ENCODE assay signal across 8 cellular contexts in the genomic region with DNA sequence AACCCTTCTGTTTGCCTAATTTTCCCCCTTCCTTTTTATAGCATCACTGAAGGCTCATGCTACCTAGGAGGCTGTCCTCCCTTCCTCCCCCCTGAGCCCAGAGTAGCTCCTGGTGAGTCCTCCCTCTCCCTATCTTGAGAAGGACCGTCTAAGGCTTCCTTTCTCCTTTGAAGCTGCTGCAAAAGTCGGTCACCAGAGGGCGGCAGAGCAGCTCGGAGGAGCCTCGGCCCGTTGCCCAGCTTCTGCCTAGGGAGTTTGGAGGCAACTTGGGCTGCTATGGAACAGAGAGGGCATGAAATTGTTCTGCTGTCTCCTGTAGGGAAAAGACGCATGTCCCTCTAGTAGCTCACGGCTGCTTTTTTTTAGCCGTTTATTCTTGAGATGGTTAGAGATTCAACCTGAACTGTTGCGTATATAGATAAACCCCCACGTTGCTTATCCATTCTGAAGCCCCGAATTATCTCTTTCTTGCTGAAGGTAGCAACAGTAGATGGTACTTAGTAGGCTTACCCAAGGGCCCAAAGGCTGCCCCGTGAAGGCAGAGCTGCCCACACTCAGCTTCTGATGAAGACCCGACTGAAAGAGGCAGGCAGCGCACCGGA. TPM values are rescaled to one million over a fixed set of nuclear protein-coding genes. Genes with fewer than 3 reads are reported as not detected.
DNase-seq lines count a peak whose midpoint lies in the region; ATAC-seq and TF ChIP-seq lines count a peak whose summit lies in the region.

No MANE protein-coding gene starts in this region.

- TF ChIP-seq CTCF in Panc1 (IDR thresholded peaks at IDR 0.05) (peak; percentile 84), neutrophil (IDR thresholded peaks at IDR 0.05) (peak; percentile 57), tibial nerve (IDR thresholded peaks at IDR 0.05) (peak; percentile 79 to 87 (median 82))

- POLR2A ChIA-PET in Panc1 (lab: Charles Lee): interaction anchor here (0.7 kb wide), 1 partner anchor 167 kb away, joined by 3 read pairs; no protein-coding TSS in a partner anchor

- intact Hi-C loops in Panc1 (cut with micrococcal nuclease; ENCODE audit: unreplicated experiment): no loop called here

- 39 to 40% methylated on average over 16 of the region's 16 CpGs for WGBS in tibial nerve, 2 donors

- CTCF ChIA-PET in Panc1 (lab: Charles Lee): interaction anchor here (1.0 to 1.8 kb wide), 4 partner anchors 18 to 517 kb away, joined by 3 to 9 read pairs (median 3); no protein-coding TSS in a partner anchor

- no peaks in the 10 kb centered on the region for H3K9me3 ChIP-seq in Panc1 (ENCODE audit: control insufficient read depth, insufficient read depth, low read depth, low read length)
- no peaks in the 10 kb centered on the region for H3K9me3 ChIP-seq in neutrophil
- H3K9me3 ChIP-seq in tibial nerve: no peaks in the 10 kb centered on the region

- DNase-seq in COLO829 (ENCODE audit: low spot score) (peak; percentile 63), HT1080 (ENCODE audit: low read depth) (peak; percentile 64), Panc1 (ENCODE audit: low read depth, low spot score) (peak; percentile 15), fibroblast of the conjunctiva (ENCODE audit: low read depth) (peak; percentile 72), tibial nerve (ENCODE audit: low spot score in 2 of 2) (peak; percentile 81 to 86)
- peak; percentile 36 to 38 for DNase-seq in activated T-helper 1 cell treated with anti-CD3 and anti-CD28 coated beads, Interleukin-2, amount 50 U/mL, for 16 hours (ENCODE audit: low read depth in 1 of 2, low spot score in 1 of 2)

- peak in 1 of 2 donors; percentile 56 for TF ChIP-seq EP300 in tibial nerve (IDR thresholded peaks at IDR 0.05)

- in situ Hi-C loops in Panc1 (cut with HindIII; ENCODE audit: low pct_unique_long_range_greater_than_20kb, low sequenced_read_pairs): no loop called here

- H3K4me1 ChIP-seq in Panc1 (ENCODE audit: control insufficient read depth, insufficient read depth, low read length) (no peaks in the 10 kb centered on the region), neutrophil (ENCODE audit: control insufficient read depth in 1 of 2, insufficient read depth in 1 of 2, low read depth in 1 of 2, low read length in 1 of 2) (peaks cover 46 to 52% of the 10 kb centered on the region in 2 experiments), tibial nerve (peaks cover 0 to 57% (median 7%) of the 10 kb centered on the region in 4 donors)

- no peak overlapping the region for H3K4me3 ChIP-seq in Panc1 (ENCODE audit: low read depth in 2 of 2, low read length in 2 of 2)
- no peak overlapping the region for H3K4me3 ChIP-seq in neutrophil (ENCODE audit: low read depth in 1 of 2, low read length in 1 of 2)
- H3K4me3 ChIP-seq in tibial nerve: no peak overlapping the region

- ATAC-seq in Panc1 (peak; percentile 77), HG03457 (IDR thresholded peaks at IDR 0.05; ENCODE audit: unreplicated experiment) (no peak)

- no TSS peak for BruUV-seq in Panc1 (replicated peaks; lab: Mats Ljungman, UMichigan)

- H3K27ac ChIP-seq in Panc1 (ENCODE audit: low read length) (no peak overlapping the region), neutrophil (peak overlapping the region; percentile 38), tibial nerve (peak overlapping the region in 1 of 4 donors; percentile 63)

- H3K27me3 ChIP-seq in Panc1 (ENCODE audit: control insufficient read depth, insufficient read depth, low read length) (no peaks in the 10 kb centered on the region), neutrophil (peaks cover 24% of the 10 kb centered on the region), tibial nerve (peaks cover 0 to 13% of the 10 kb centered on the region in 2 donors)

- H3K36me3 ChIP-seq in Panc1 (ENCODE audit: control insufficient read depth, insufficient read depth, low read length) (no peaks in the 10 kb centered on the region), neutrophil (peaks cover 5% of the 10 kb centered on the region), tibial nerve (peaks cover 0 to 3% (median 0%) of the 10 kb centered on the region in 3 donors)

- no peak for TF ChIP-seq POLR2A in tibial nerve (IDR thresholded peaks at IDR 0.05)

RNA-seq across cellular contexts. Expression of a gene that starts 5.7 kb away (rescaled TPM):
- 29.2 and 31.4 TPM in 2 replicates for total RNA-seq in HT1080 (2014; rRNA removed; shearing (Covaris generic))
- polyA plus RNA-seq in HT1080 (2015; cell fraction: cytosol; rRNA removed): 1.5 and 2.0 TPM in 2 replicates
- polyA plus RNA-seq in HT1080 (2015; cell fraction: nucleus; rRNA removed): 1.9 and 2.2 TPM in 2 replicates
- total RNA-seq in Panc1 (2021; ENCODE audit: unreplicated experiment) (36.9 TPM), tibial nerve (10 to 100 TPM; 11.7 to 34.1 (median 17.6) TPM)
- polyA plus RNA-seq in Panc1 (2012; ENCODE audit: insufficient read length): 34.8 TPM

RNA-seq across cellular contexts. Expression of a gene that starts 40.3 kb away (rescaled TPM):
- 24.8 and 30.2 TPM in 2 replicates for total RNA-seq in HT1080 (2014; rRNA removed; shearing (Covaris generic))
- polyA plus RNA-seq in HT1080 (2015; cell fraction: cytosol; rRNA removed): 13.8 and 14.1 TPM in 2 replicates
- polyA plus RNA-seq in HT1080 (2015; cell fraction: nucleus; rRNA removed): 7.5 and 9.8 TPM in 2 replicates
- 15.1 TPM for total RNA-seq in Panc1 (2021; ENCODE audit: unreplicated experiment)
- polyA plus RNA-seq in Panc1 (2012; ENCODE audit: insufficient read length): 17.2 TPM
- 10 to 100 TPM; 11.7 to 21.4 (median 17.3) TPM for total RNA-seq in tibial nerve

RNA-seq across cellular contexts. Expression of a gene that starts 56.2 kb away (rescaled TPM):
- total RNA-seq in HT1080 (2014; rRNA removed; shearing (Covaris generic)): 34.5 and 42.7 TPM in 2 replicates
- 44.4 and 48.7 TPM in 2 replicates for polyA plus RNA-seq in HT1080 (2015; cell fraction: cytosol; rRNA removed)
- polyA plus RNA-seq in HT1080 (2015; cell fraction: nucleus; rRNA removed): 29.0 and 30.4 TPM in 2 replicates
- total RNA-seq in Panc1 (2021; ENCODE audit: unreplicated experiment) (76.0 TPM), tibial nerve (100 to 1,000 TPM in 1 of 4 donors, 10 to 100 TPM in 3; 66.6 to 123 (median 72.1) TPM)
- 44.9 TPM for polyA plus RNA-seq in Panc1 (2012; ENCODE audit: insufficient read length)

Comparison
In these comparisons a context has a peak if more than half of its experiments do, and no peak if none do; other contexts are left out.
1. DNase-seq: peak in every context shown above with its lines; median percentile 84 in tibial nerve; 72 in fibroblast of the conjunctiva; 64 in HT1080; 63 in COLO829; 37 in activated T-helper 1 cell treated with anti-CD3 and anti-CD28 coated beads, Interleukin-2, amount 50 U/mL, for 16 hours; 15 in Panc1.